ENCODE assay signal across 26 cellular contexts in genomic region chr9:136747161-136748060, GRCh38. TPM values are rescaled to one million over a fixed set of nuclear protein-coding genes. Genes with fewer than 3 reads are reported as not detected.
A peak's percentile ranks its signal among the peaks of the same experiment; 100 is the strongest.
DNase-seq lines count a peak whose midpoint lies in the region; ATAC-seq, FAIRE-seq and TF ChIP-seq lines count a peak whose summit lies in the region.
"Had no signal": no experiment of that assay in that cellular context is flagged by ENCODE, and none has a peak within 500 bp of the region (broad histone marks: within the 10 kb centered on the region; RNA-seq: fewer than 3 reads in every experiment).

No MANE protein-coding gene starts in this region.

- peak overlapping the region in 8 of 11 experiments; percentile 63 to 89 (median 83); a peak in 15 of 22 replicates for H3K9ac ChIP-seq in BLaER1 treated with 17β-estradiol and CSF1 and Interleukin-3, amounts not matched to agents 10 nM and 100 nM
- H3K9ac ChIP-seq in H1 (replicated peaks in 1 of 4; ENCODE audit: extremely low read depth in 1 of 4, low read depth in 3 of 4, low read length in 3 of 4), result no peak overlapping the region

- no peak for TF ChIP-seq RAD21 in H1 (IDR thresholded peaks at IDR 0.05 in 1 of 2, conservative IDR thresholded peaks at IDR 0.05 in 1 of 2; ENCODE audit: low read depth in 2 of 2, low read length in 2 of 2)

- no peak overlapping the region for H3K23ac ChIP-seq in H1 (ENCODE audit: insufficient read length)

- FAIRE-seq in H1 (lab: Jason Lieb, UNC), result no peak
- FAIRE-seq: A549, GM12891, HTR-8/SVneo had no signal

- no peak overlapping the region for H3K56ac ChIP-seq in H1 (replicated peaks; ENCODE audit: insufficient read length, low read depth, low read length)

- no peak for TF ChIP-seq EP300 in H1 (IDR thresholded peaks at IDR 0.05; ENCODE audit: borderline replicate concordance in 1 of 2, low read depth in 2 of 2, low read length in 2 of 2)

- no peaks in the 10 kb centered on the region for H3K36me3 ChIP-seq in right atrium auricular region
- no peaks in the 10 kb centered on the region; a peak in 2 of 22 replicates for H3K36me3 ChIP-seq in BLaER1 treated with 17β-estradiol and CSF1 and Interleukin-3, amounts not matched to agents 10 nM and 100 nM
- H3K36me3 ChIP-seq in H1 (ENCODE audit: control insufficient read depth in 2 of 4, insufficient read depth in 4 of 4, low read length in 3 of 4), result no peaks in the 10 kb centered on the region
- H3K36me3 ChIP-seq: Peyer's patch had no signal

- H3K9me3 ChIP-seq in right atrium auricular region (peaks cover 0 to 3% of the 10 kb centered on the region in 2 donors), H1 (ENCODE audit: insufficient read depth in 2 of 2, low read depth in 1 of 2, low read length in 1 of 2) (peaks cover 3 to 6% of the 10 kb centered on the region in 2 experiments; a peak in 1 of 4 replicates)
- peaks cover 14 to 16% (median 15%) of the 10 kb centered on the region in 11 experiments for H3K9me3 ChIP-seq in BLaER1 treated with 17β-estradiol and CSF1 and Interleukin-3, amounts not matched to agents 10 nM and 100 nM (replicated peaks in 1 of 11)

- H4K20me1 ChIP-seq in BLaER1 treated with 17β-estradiol and CSF1 and Interleukin-3, amounts not matched to agents 10 nM and 100 nM, result peaks cover 0 to 35% (median 8%) of the 10 kb centered on the region in 11 experiments; a peak in 8 of 22 replicates
- no peaks in the 10 kb centered on the region for H4K20me1 ChIP-seq in H1 (replicated peaks in 1 of 2; ENCODE audit: control insufficient read depth in 1 of 2, insufficient read depth in 2 of 2, low read length in 2 of 2)

- H3K79me2 ChIP-seq in H1 (ENCODE audit: control insufficient read depth in 1 of 2, insufficient read depth in 2 of 2, low read length in 2 of 2), result no peaks in the 10 kb centered on the region

- peak overlapping the region; percentile 81 for H3K27ac Mint-ChIP-seq in stimulated activated naive B cell treated with anti-CD40 and anti-IgM and Interleukin-4, amounts not matched to agents 10 μg/mL and 1 μg/mL and 100 μg/mL, for 72 hours
- H3K27ac Mint-ChIP-seq: CD8-positive, alpha-beta T cell had no signal

- intact Hi-C loops in left cardiac atrium (cut with DNase I), result no loop called here

- H3K9me3 Mint-ChIP-seq in stimulated activated naive B cell treated with anti-CD40 and anti-IgM and Interleukin-4, amounts not matched to agents 10 μg/mL and 1 μg/mL and 100 μg/mL, for 72 hours, result peaks cover 1 to 17% of the 10 kb centered on the region in 2 donors

- no peak overlapping the region for H3K4me3 Mint-ChIP-seq in stimulated activated naive B cell treated with anti-CD40 and anti-IgM and Interleukin-4, amounts not matched to agents 10 μg/mL and 1 μg/mL and 100 μg/mL, for 72 hours
- H3K4me3 Mint-ChIP-seq: CD8-positive, alpha-beta T cell had no signal

- H3K4ac ChIP-seq in H1 (replicated peaks; ENCODE audit: insufficient read length, low read depth, low read length), result no peak overlapping the region

- CTCF ChIA-PET in H1 (lab: Charles Lee; ENCODE audit: partially characterized antibody), result interaction anchor here (1.7 to 2.3 kb wide), 2 partner anchors 9 to 76 kb away, joined by 4 to 5 read pairs; no protein-coding TSS in a partner anchor

- 89% methylated on average over 20 of the region's 22 CpGs; no CpG with 5 or more reads in 1 of the 2 experiments for WGBS in H1 (ENCODE audit: extremely low coverage in 1 of 2, insufficient coverage in 1 of 2, insufficient read length in 1 of 2, insufficient replicate concordance in 2 of 2, low coverage in 1 of 2, low lambda C conversion rate in 2 of 2, missing lambda C conversion rate in 1 of 2), 2 experiments

- no peak overlapping the region for H2AK5ac ChIP-seq in H1 (ENCODE audit: low read depth, low read length)

- peaks cover 46 to 63% of the 10 kb centered on the region in 2 donors for H3K4me1 Mint-ChIP-seq in stimulated activated naive B cell treated with anti-CD40 and anti-IgM and Interleukin-4, amounts not matched to agents 10 μg/mL and 1 μg/mL and 100 μg/mL, for 72 hours

- no peak overlapping the region for H3K14ac ChIP-seq in H1 (ENCODE audit: insufficient read length)

- TF ChIP-seq POLR2A in H1 (IDR thresholded peaks at IDR 0.05; ENCODE audit: control extremely low read depth in 1 of 2, low read depth in 2 of 2, low read length in 2 of 2), result no peak

- H3K18ac ChIP-seq in H1 (ENCODE audit: extremely low read depth, low read length), result no peak overlapping the region

- H2BK120ac ChIP-seq in H1 (replicated peaks; ENCODE audit: low read depth, low read length), result no peak overlapping the region

- H3K23me2 ChIP-seq in H1 (ENCODE audit: low read depth, low read length), result no peaks in the 10 kb centered on the region; the same call in 1 of the 2 replicates

- H3K27me3 Mint-ChIP-seq in stimulated activated naive B cell treated with anti-CD40 and anti-IgM and Interleukin-4, amounts not matched to agents 10 μg/mL and 1 μg/mL and 100 μg/mL, for 72 hours, result no peaks in the 10 kb centered on the region

- H3K79me1 ChIP-seq in H1 (ENCODE audit: low read depth, low read length), result no peaks in the 10 kb centered on the region

- H3K27me3 ChIP-seq in right atrium auricular region (no peaks in the 10 kb centered on the region), H1 (replicated peaks in 1 of 4; ENCODE audit: control insufficient read depth in 3 of 4, extremely low read depth in 1 of 4, insufficient read depth in 3 of 4, low read length in 3 of 4) (no peaks in the 10 kb centered on the region)
- peaks cover 0 to 32% (median 0%) of the 10 kb centered on the region in 11 experiments; a peak in 8 of 22 replicates for H3K27me3 ChIP-seq in BLaER1 treated with 17β-estradiol and CSF1 and Interleukin-3, amounts not matched to agents 10 nM and 100 nM

- DNase-seq in left cardiac atrium (peak; percentile 19), right atrium auricular region (ENCODE audit: low spot score) (no peak), H1 (ENCODE audit: low read depth in 1 of 2, low spot score in 2 of 2) (no peak), NCI-H774 (lab: John Stamatoyannopoulos, UW) (no peak)
- DNase-seq in stimulated activated naive B cell treated with anti-CD40 and anti-IgM and Interleukin-4, amounts not matched to agents 10 μg/mL and 1 μg/mL and 100 μg/mL, for 72 hours, result no peak
- DNase-seq: C1 segment of cervical spinal cord; Calu3; CD8-positive, alpha-beta T cell; DMS153; IMR-90; Karpas-422; MV-4-11; NCI-H1105 treated with DMSO at 0.1 percent for 48 hours; NCI-H2029 treated with DMSO at 0.1 percent for 48 hours; NCI-H524 treated with DMSO at 0.1 percent for 48 hours; Peyer's patch had no signal

- ATAC-seq in left cardiac atrium, result no peak
- no peak for ATAC-seq in stimulated activated naive B cell treated with anti-CD40 and anti-IgM and Interleukin-4, amounts not matched to agents 10 μg/mL and 1 μg/mL and 100 μg/mL, for 72 hours (replicated peaks)
- no peak for ATAC-seq in GM21390 (IDR thresholded peaks at IDR 0.05; ENCODE audit: unreplicated experiment)
- ATAC-seq: A549; CD8-positive, alpha-beta T cell had no signal

- no peak overlapping the region for H2BK5ac ChIP-seq in H1 (ENCODE audit: low read depth, low read length)

- H3K4me1 ChIP-seq in right atrium auricular region, result peaks cover 0 to 31% of the 10 kb centered on the region in 2 donors
- peaks cover 45 to 81% (median 78%) of the 10 kb centered on the region in 10 experiments for H3K4me1 ChIP-seq in BLaER1 treated with 17β-estradiol and CSF1 and Interleukin-3, amounts not matched to agents 10 nM and 100 nM
- H3K4me1 ChIP-seq in H1 (replicated peaks in 1 of 4; ENCODE audit: control insufficient read depth in 3 of 4, insufficient read depth in 4 of 4, low read length in 3 of 4), result peaks cover 0 to 9% (median 4%) of the 10 kb centered on the region in 4 experiments; a peak in 5 of 7 replicates
- H3K4me1 ChIP-seq: A549 had no signal

- H4K91ac ChIP-seq in H1 (replicated peaks; ENCODE audit: insufficient read length, low read length), result no peak overlapping the region

- peaks cover 0 to 9% of the 10 kb centered on the region in 2 donors for H3K36me3 Mint-ChIP-seq in stimulated activated naive B cell treated with anti-CD40 and anti-IgM and Interleukin-4, amounts not matched to agents 10 μg/mL and 1 μg/mL and 100 μg/mL, for 72 hours
- H3K36me3 Mint-ChIP-seq: CD8-positive, alpha-beta T cell had no signal

- H3K4me3 ChIP-seq in right atrium auricular region (no peak overlapping the region), H1 (ENCODE audit: extremely low read depth in 1 of 4, insufficient read depth in 2 of 4, low read depth in 3 of 4, low read length in 4 of 4) (no peak overlapping the region)
- peak overlapping the region in 6 of 10 experiments; percentile 2 to 61 (median 50); a peak in 11 of 20 replicates for H3K4me3 ChIP-seq in BLaER1 treated with 17β-estradiol and CSF1 and Interleukin-3, amounts not matched to agents 10 nM and 100 nM
- H3K4me3 ChIP-seq: A549, Peyer's patch had no signal

- H3K27ac ChIP-seq in right atrium auricular region (peak overlapping the region in 1 of 2 donors; percentile 40), H1 (ENCODE audit: low read depth, low read length) (no peak overlapping the region)
- peak overlapping the region in 8 of 11 experiments; percentile 80 to 99 (median 96); a peak in 15 of 22 replicates for H3K27ac ChIP-seq in BLaER1 treated with 17β-estradiol and CSF1 and Interleukin-3, amounts not matched to agents 10 nM and 100 nM
- H3K27ac ChIP-seq: A549 had no signal

- peak overlapping the region; percentile 40 to 100 (median 96); a peak in 21 of 22 replicates for H3K4me2 ChIP-seq in BLaER1 treated with 17β-estradiol and CSF1 and Interleukin-3, amounts not matched to agents 10 nM and 100 nM
- H3K4me2 ChIP-seq in H1 (ENCODE audit: insufficient read depth in 1 of 2, low read depth in 2 of 2, low read length in 2 of 2), result no peak overlapping the region
- H3K4me2 ChIP-seq: A549 had no signal

- peak overlapping the region; percentile 35 for H4K8ac ChIP-seq in H1 (ENCODE audit: extremely low read depth, insufficient read depth, low read length)

- TF ChIP-seq CTCF in right atrium auricular region (IDR thresholded peaks at IDR 0.05), result no peak
- no peak for TF ChIP-seq CTCF in H1 (IDR thresholded peaks at IDR 0.05; ENCODE audit: control extremely low read depth in 1 of 3, insufficient read depth in 1 of 3, low read depth in 1 of 3, low read length in 3 of 3)

- no peak overlapping the region for H2BK15ac ChIP-seq in H1 (ENCODE audit: low read length)

- H2AFZ ChIP-seq in H1 (ENCODE audit: low read length), result no peak overlapping the region

- no peak overlapping the region for H2BK20ac ChIP-seq in H1 (ENCODE audit: low read length)

- H4K5ac ChIP-seq in H1 (ENCODE audit: insufficient read length, low read depth, low read length), result no peak overlapping the region

- no peak overlapping the region for H2BK12ac ChIP-seq in H1 (ENCODE audit: low read depth, low read length)

- POLR2A ChIA-PET in H1 (lab: Charles Lee; ENCODE audit: partially characterized antibody), result interaction anchor here (11.7 kb wide), 1 partner anchor 18 kb away, joined by 137 read pairs; no protein-coding TSS in a partner anchor

RNA-seq across cellular contexts. Expression of gene LCN6, which starts 0.9 kb away (rescaled TPM):
- total RNA-seq in left cardiac atrium (10 to 100 TPM; 18.2 to 51.8 TPM), right atrium auricular region (1 to 10 TPM; 6.4 to 9.3 TPM)
- not detected in 2 replicates for total RNA-seq in H1 (2021; fragmentation: NEBNext Ultra II Directional; extraction: Animal tissue kit (Norgen Biotek cat#: 25700))
- polyA plus RNA-seq in H1 (2011; rRNA removed), result not detected in 2 replicates
- not detected for polyA plus RNA-seq in H1 (2011; cell fraction: cytosol; rRNA removed)
- not detected for polyA plus RNA-seq in H1 (2011; cell fraction: nucleus; rRNA removed)
- polyA plus RNA-seq in H1 (2012, experiment 1 of 2), result not detected in 4 replicates
- not detected for polyA plus RNA-seq in H1 (2012, experiment 2 of 2)
- polyA plus RNA-seq in H1 (2013, experiment 1 of 2), result not detected
- polyA plus RNA-seq in H1 (2013, experiment 2 of 2), result not detected
- polyA minus RNA-seq in H1 (2011; rRNA and poly(A)+ RNA removed), result not detected in 2 replicates
- not detected for polyA minus RNA-seq in H1 (2011; cell fraction: cytosol; rRNA and poly(A)+ RNA removed)
- not detected for polyA minus RNA-seq in H1 (2011; cell fraction: nucleus; rRNA and poly(A)+ RNA removed)
- total RNA-seq: Calu3; CD8-positive, alpha-beta T cell; G401; H4; IMR-90; M059J; OCI-LY7; SK-MEL-5 had no signal
- polyA plus RNA-seq: A549, IMR-90 had no signal

RNA-seq across cellular contexts. Expression of gene LCN10, which starts 4.7 kb away (rescaled TPM):
- 10 to 100 TPM in 1 of 2 donors, 1 to 10 TPM in 1; 9.3 to 20.1 TPM for total RNA-seq in left cardiac atrium
- 1 to 10 TPM; 4.5 to 8.8 TPM for total RNA-seq in right atrium auricular region
- total RNA-seq in H1 (2021; fragmentation: NEBNext Ultra II Directional; extraction: Animal tissue kit (Norgen Biotek cat#: 25700)), result 2.8 and 4.8 TPM in 2 replicates
- 2.6 and 3.5 TPM in 2 replicates for polyA plus RNA-seq in H1 (2011; rRNA removed)
- 3.5 TPM for polyA plus RNA-seq in H1 (2011; cell fraction: cytosol; rRNA removed)
- polyA plus RNA-seq in H1 (2011; cell fraction: nucleus; rRNA removed), result 3.0 TPM
- polyA plus RNA-seq in H1 (2012, experiment 1 of 2), result 1.1 to 2.7 TPM (median 2.4 TPM) in 4 replicates
- 2.3 TPM for polyA plus RNA-seq in H1 (2012, experiment 2 of 2)
- polyA plus RNA-seq in H1 (2013, experiment 1 of 2), result 2.1 TPM
- polyA plus RNA-seq in H1 (2013, experiment 2 of 2), result 2.0 TPM
- polyA minus RNA-seq in H1 (2011; rRNA and poly(A)+ RNA removed), result 0.98 and 1.5 TPM in 2 replicates
- 2.1 TPM for polyA minus RNA-seq in H1 (2011; cell fraction: cytosol; rRNA and poly(A)+ RNA removed)
- 0.60 TPM for polyA minus RNA-seq in H1 (2011; cell fraction: nucleus; rRNA and poly(A)+ RNA removed)
- total RNA-seq: G401, H4, IMR-90, M059J, OCI-LY7, SK-MEL-5 had no signal
- polyA plus RNA-seq: A549, IMR-90 had no signal

RNA-seq across cellular contexts. Expression of gene LCN8, which starts 10.6 kb away (rescaled TPM):
- not detected for total RNA-seq in left cardiac atrium
- not detected for total RNA-seq in right atrium auricular region
- not detected in 2 replicates for total RNA-seq in H1 (2021; fragmentation: NEBNext Ultra II Directional; extraction: Animal tissue kit (Norgen Biotek cat#: 25700))
- 0.14 TPM in 1 of 2 replicates, not detected in the other for polyA plus RNA-seq in H1 (2011; rRNA removed)
- 0.05 TPM for polyA plus RNA-seq in H1 (2011; cell fraction: cytosol; rRNA removed)
- 0.31 TPM for polyA plus RNA-seq in H1 (2011; cell fraction: nucleus; rRNA removed)
- 0.07 TPM in 1 of 4 replicates, not detected in the others for polyA plus RNA-seq in H1 (2012, experiment 1 of 2)
- polyA plus RNA-seq in H1 (2012, experiment 2 of 2), result not detected
- polyA plus RNA-seq in H1 (2013, experiment 1 of 2), result not detected
- 0.02 TPM for polyA plus RNA-seq in H1 (2013, experiment 2 of 2)
- polyA minus RNA-seq in H1 (2011; rRNA and poly(A)+ RNA removed), result not detected in 2 replicates
- not detected for polyA minus RNA-seq in H1 (2011; cell fraction: cytosol; rRNA and poly(A)+ RNA removed)
- polyA minus RNA-seq in H1 (2011; cell fraction: nucleus; rRNA and poly(A)+ RNA removed), result not detected
- total RNA-seq: Calu3; CD8-positive, alpha-beta T cell; G401; H4; IMR-90; M059J; OCI-LY7; Peyer's patch; SK-MEL-5 had no signal
- polyA plus RNA-seq: A549, IMR-90 had no signal

RNA-seq across cellular contexts. Expression of gene LCN15, which starts 16.9 kb away (rescaled TPM):
- 1 to 10 TPM in 1 of 2 donors, under 1 TPM in 1; 0.41 to 1.1 TPM for total RNA-seq in left cardiac atrium
- 1 to 10 TPM in 1 of 2 donors, under 1 TPM in 1; 0.63 to 1.4 TPM for total RNA-seq in right atrium auricular region
- 0.47 and 0.61 TPM in 2 replicates for total RNA-seq in H1 (2021; fragmentation: NEBNext Ultra II Directional; extraction: Animal tissue kit (Norgen Biotek cat#: 25700))
- 0.08 and 0.25 TPM in 2 replicates for polyA plus RNA-seq in H1 (2011; rRNA removed)
- 0.16 TPM for polyA plus RNA-seq in H1 (2011; cell fraction: cytosol; rRNA removed)
- polyA plus RNA-seq in H1 (2011; cell fraction: nucleus; rRNA removed), result 0.39 TPM
- polyA plus RNA-seq in H1 (2012, experiment 1 of 2), result 0.28 to 0.73 TPM (median 0.38 TPM) in 4 replicates
- polyA plus RNA-seq in H1 (2012, experiment 2 of 2), result 0.80 TPM
- polyA plus RNA-seq in H1 (2013, experiment 1 of 2), result 0.18 TPM
- 0.22 TPM for polyA plus RNA-seq in H1 (2013, experiment 2 of 2)
- not detected in 2 replicates for polyA minus RNA-seq in H1 (2011; rRNA and poly(A)+ RNA removed)
- polyA minus RNA-seq in H1 (2011; cell fraction: cytosol; rRNA and poly(A)+ RNA removed), result not detected
- 0.30 TPM for polyA minus RNA-seq in H1 (2011; cell fraction: nucleus; rRNA and poly(A)+ RNA removed)
- total RNA-seq: Calu3; CD8-positive, alpha-beta T cell; G401; H4; IMR-90; M059J; OCI-LY7 had no signal
- polyA plus RNA-seq: IMR-90 had no signal

RNA-seq across cellular contexts. Expression of gene DIPK1B, which starts 35.0 kb away (rescaled TPM):
- 10 to 100 TPM; 23.2 to 35.2 TPM for total RNA-seq in left cardiac atrium
- 10 to 100 TPM; 45.1 to 45.7 TPM for total RNA-seq in right atrium auricular region
- 32.3 and 35.3 TPM in 2 replicates for total RNA-seq in H1 (2021; fragmentation: NEBNext Ultra II Directional; extraction: Animal tissue kit (Norgen Biotek cat#: 25700))
- polyA plus RNA-seq in H1 (2011; rRNA removed), result 64.8 and 78.8 TPM in 2 replicates
- polyA plus RNA-seq in H1 (2011; cell fraction: cytosol; rRNA removed), result 58.4 TPM
- polyA plus RNA-seq in H1 (2011; cell fraction: nucleus; rRNA removed), result 75.1 TPM
- polyA plus RNA-seq in H1 (2012, experiment 1 of 2), result 19.5 to 34.6 TPM (median 30.7 TPM) in 4 replicates
- 28.6 TPM for polyA plus RNA-seq in H1 (2012, experiment 2 of 2)
- polyA plus RNA-seq in H1 (2013, experiment 1 of 2), result 28.2 TPM
- polyA plus RNA-seq in H1 (2013, experiment 2 of 2), result 28.5 TPM
- polyA minus RNA-seq in H1 (2011; rRNA and poly(A)+ RNA removed), result 13.3 and 14.7 TPM in 2 replicates
- 22.6 TPM for polyA minus RNA-seq in H1 (2011; cell fraction: cytosol; rRNA and poly(A)+ RNA removed)
- 19.6 TPM for polyA minus RNA-seq in H1 (2011; cell fraction: nucleus; rRNA and poly(A)+ RNA removed)

Comparison
In these comparisons a context has a peak if more than half of its experiments do, and no peak if none do; other contexts are left out.
1. H3K4me3 ChIP-seq: peak in BLaER1 treated with 17β-estradiol and CSF1 and Interleukin-3, amounts not matched to agents 10 nM and 100 nM (6 of 10); none in right atrium auricular region (0 of 2) and H1 (0 of 4).
2. H3K4me2 ChIP-seq: peak in BLaER1 treated with 17β-estradiol and CSF1 and Interleukin-3, amounts not matched to agents 10 nM and 100 nM (11 of 11); none in H1 (0 of 2).
3. H3K9ac ChIP-seq: peak in BLaER1 treated with 17β-estradiol and CSF1 and Interleukin-3, amounts not matched to agents 10 nM and 100 nM (8 of 11); none in H1 (0 of 4).